ENCODE assay signal across 24 cellular contexts in genomic region chr22:17143101-17143500, GRCh38. TPM values are rescaled to one million over a fixed set of nuclear protein-coding genes. Genes with fewer than 3 reads are reported as not detected.
A peak's percentile ranks its signal among the peaks of the same experiment; 100 is the strongest.
DNase-seq lines count a peak whose midpoint lies in the region; ATAC-seq and TF ChIP-seq lines count a peak whose summit lies in the region.
"Had no signal": no experiment of that assay in that cellular context is flagged by ENCODE, and none has a peak within 500 bp of the region (broad histone marks: within the 10 kb centered on the region; RNA-seq: fewer than 3 reads in every experiment).

No MANE protein-coding gene starts in this region.

- intact Hi-C loops in CD14-positive monocyte (cut with micrococcal nuclease) (no loop called here), sigmoid colon (cut with DNase I) (no loop called here)

- H3K36me3 Mint-ChIP-seq in CD14-positive monocyte, result peaks cover 82 to 93% of the 10 kb centered on the region in 2 donors
- H3K36me3 Mint-ChIP-seq in T-helper 17 cell (ENCODE audit: low read depth), result peaks cover 7% of the 10 kb centered on the region
- peaks cover 42% of the 10 kb centered on the region for H3K36me3 Mint-ChIP-seq in endothelial cell (ENCODE audit: low read depth, unreplicated experiment)

- H3K36me3 ChIP-seq in sigmoid colon, result peaks cover 6 to 81% (median 37%) of the 10 kb centered on the region in 4 donors

- TF ChIP-seq EP300 in sigmoid colon (IDR thresholded peaks at IDR 0.05), result no peak

- H3K4me3 ChIP-seq in sigmoid colon, result no peak overlapping the region
- H3K4me3 ChIP-seq: A549; BLaER1 treated with 17β-estradiol and CSF1 and Interleukin-3, amounts not matched to agents 10 nM and 100 nM; GM12878; GM23338 had no signal

- 93 to 95% methylated on average over 9 of the region's 9 CpGs for WGBS in sigmoid colon, 2 donors

- H3K27me3 ChIP-seq in sigmoid colon, result no peaks in the 10 kb centered on the region
- H3K27me3 ChIP-seq: BE2C; BLaER1 treated with 17β-estradiol and CSF1 and Interleukin-3, amounts not matched to agents 10 nM and 100 nM had no signal

- H3K9me3 ChIP-seq in T-helper 17 cell (ENCODE audit: control insufficient read depth, low read length, poor library complexity, severe bottlenecking) (no peaks in the 10 kb centered on the region), sigmoid colon (no peaks in the 10 kb centered on the region)
- H3K9me3 ChIP-seq: A549; BE2C; BLaER1 treated with 17β-estradiol and CSF1 and Interleukin-3, amounts not matched to agents 10 nM and 100 nM; Caco-2 had no signal

- ATAC-seq in T-helper 17 cell (no peak), GM18870 (IDR thresholded peaks at IDR 0.05; ENCODE audit: unreplicated experiment) (no peak)
- ATAC-seq: A549; CD8-positive, alpha-beta T cell; GM12878; GM23338; HCT116 had no signal

- TF ChIP-seq CTCF in CD14-positive monocyte (IDR thresholded peaks at IDR 0.05) (no peak), endothelial cell (IDR thresholded peaks at IDR 0.05; ENCODE audit: unreplicated experiment) (no peak), sigmoid colon (IDR thresholded peaks at IDR 0.05) (no peak)

- H3K27me3 Mint-ChIP-seq in CD14-positive monocyte (ENCODE audit: low read depth in 3 of 3), result peaks cover 0 to 4% (median 0%) of the 10 kb centered on the region in 3 donors
- no peaks in the 10 kb centered on the region for H3K27me3 Mint-ChIP-seq in T-helper 17 cell
- peaks cover 5% of the 10 kb centered on the region for H3K27me3 Mint-ChIP-seq in endothelial cell (ENCODE audit: unreplicated experiment)
- H3K27me3 Mint-ChIP-seq: CD4-positive, CD25-positive, alpha-beta regulatory T cell had no signal

- H3K4me1 Mint-ChIP-seq in CD14-positive monocyte, result peaks cover 5% of the 10 kb centered on the region
- H3K4me1 Mint-ChIP-seq in T-helper 17 cell, result peaks cover 1% of the 10 kb centered on the region
- H3K4me1 Mint-ChIP-seq in endothelial cell (ENCODE audit: unreplicated experiment), result peaks cover 26% of the 10 kb centered on the region
- H3K4me1 Mint-ChIP-seq: CD4-positive, CD25-positive, alpha-beta regulatory T cell; GM23338; H9 had no signal

- H3K27ac Mint-ChIP-seq in CD14-positive monocyte (peak overlapping the region in 4 of 7 donors; percentile 17 to 64 (median 31)), T-helper 17 cell (peak overlapping the region; percentile 49), endothelial cell (ENCODE audit: unreplicated experiment) (no peak overlapping the region)
- H3K27ac Mint-ChIP-seq: CD8-positive, alpha-beta T cell; GM23338 had no signal

- H3K9me3 Mint-ChIP-seq in CD14-positive monocyte (no peaks in the 10 kb centered on the region), endothelial cell (ENCODE audit: unreplicated experiment) (no peaks in the 10 kb centered on the region)
- H3K9me3 Mint-ChIP-seq: CD4-positive, CD25-positive, alpha-beta regulatory T cell; CD8-positive, alpha-beta T cell; H9 had no signal

- no peak overlapping the region for H3K27ac ChIP-seq in sigmoid colon
- H3K27ac ChIP-seq: A549; BLaER1 treated with 17β-estradiol and CSF1 and Interleukin-3, amounts not matched to agents 10 nM and 100 nM had no signal

- H3K4me3 Mint-ChIP-seq in CD14-positive monocyte (no peak overlapping the region), T-helper 17 cell (no peak overlapping the region), endothelial cell (ENCODE audit: unreplicated experiment) (peak overlapping the region; percentile 82)
- H3K4me3 Mint-ChIP-seq: CD4-positive, CD25-positive, alpha-beta regulatory T cell; CD8-positive, alpha-beta T cell; GM23338; H9 had no signal

- H3K4me1 ChIP-seq in sigmoid colon, result no peaks in the 10 kb centered on the region
- H3K4me1 ChIP-seq: A549, BE2C, Caco-2 had no signal

- DNase-seq in CD14-positive monocyte (ENCODE audit: low spot score) (no peak), T-helper 17 cell (no peak), endothelial cell (ENCODE audit: low spot score) (no peak), sigmoid colon (peak; percentile 46), epidermal melanocyte (ENCODE audit: insufficient read length, low spot score) (no peak)
- DNase-seq in activated effector memory CD4-positive, alpha-beta T cell treated with anti-CD3 and anti-CD28 coated beads, Interleukin-2, amount 50 U/mL, for 16 hours, result no peak
- DNase-seq: 8988T; ACHN; AML-193; BE2C; Caco-2; CD4-positive, CD25-positive, alpha-beta regulatory T cell; CD8-positive, alpha-beta T cell; DMS 273 treated with DMSO at 0.1 percent for 48 hours; DMS79; EL; GDM1; H9 had no signal

- TF ChIP-seq POLR2A in sigmoid colon (IDR thresholded peaks at IDR 0.05), result no peak

RNA-seq across cellular contexts. Expression of gene HDHD5, which starts 16.0 kb away (rescaled TPM):
- 100 to 1,000 TPM in 1 of 2 donors, 10 to 100 TPM in 1; 79.9 to 119 TPM for polyA plus RNA-seq in CD14-positive monocyte
- total RNA-seq in T-helper 17 cell, result 10 to 100 TPM; 16.7 to 17.4 TPM
- total RNA-seq in endothelial cell (ENCODE audit: unreplicated experiment), result 60.5 TPM
- 10 to 100 TPM; 26.7 to 39.3 (median 34.4) TPM for total RNA-seq in sigmoid colon
- 10 to 100 TPM; 27.0 to 49.0 (median 33.5) TPM for polyA plus RNA-seq in sigmoid colon

RNA-seq across cellular contexts. Expression of gene TMEM121B, which starts 21.9 kb away (rescaled TPM):
- 1 to 10 TPM; 1.4 to 1.9 TPM for polyA plus RNA-seq in CD14-positive monocyte
- total RNA-seq in T-helper 17 cell, result under 1 TPM in 1 of 2 donors, not detected in 1; 0.20 TPM
- total RNA-seq in endothelial cell (ENCODE audit: unreplicated experiment), result 62.2 TPM
- total RNA-seq in sigmoid colon, result under 1 TPM in 3 of 4 donors, not detected in 1; 0.36 to 0.54 (median 0.49) TPM
- polyA plus RNA-seq in sigmoid colon, result under 1 TPM in 1 of 3 donors, not detected in 2; 0.17 TPM

RNA-seq across cellular contexts. Expression of gene IL17RA, which starts 58.3 kb away (rescaled TPM):
- polyA plus RNA-seq in CD14-positive monocyte, result 100 to 1,000 TPM in 1 of 2 donors, 10 to 100 TPM in 1; 68.3 to 118 TPM
- total RNA-seq in T-helper 17 cell, result 10 to 100 TPM; 26.2 to 31.0 TPM
- total RNA-seq in endothelial cell (ENCODE audit: unreplicated experiment), result 63.7 TPM
- 1 to 10 TPM; 7.5 to 8.6 (median 8.4) TPM for total RNA-seq in sigmoid colon
- 10 to 100 TPM in 1 of 3 donors, 1 to 10 TPM in 2; 1.2 to 10.4 (median 3.9) TPM for polyA plus RNA-seq in sigmoid colon

Comparison
In these comparisons a context has a peak if more than half of its experiments do, and no peak if none do; other contexts are left out.
1. RNA of gene TMEM121B, which starts 21.9 kb away (total RNA-seq): 62.2 TPM in endothelial cell (single experiment); 0.36 to 0.54 TPM in sigmoid colon and 0.20 TPM in T-helper 17 cell; every median in the first group is over 10 times any median in the second.